In genomic region chr3:25557641-25558040, GRCh38 we compare ENCODE assay signal across 12 cellular contexts.
"Had no signal": no experiment of that assay in that cellular context is flagged by ENCODE, and none has a peak within 500 bp of the region (broad histone marks: within the 10 kb centered on the region; RNA-seq: fewer than 3 reads in every experiment).

No MANE protein-coding gene starts in this region.

- H3K4me3 ChIP-seq: mucosa of descending colon had no signal

- DNase-seq: activated effector memory CD4-positive, alpha-beta T cell treated with Interleukin-2 at 50 U/mL for 16 hours; amniotic stem cell; central memory CD4-positive, alpha-beta T cell; effector memory CD8-positive, alpha-beta T cell; hypothalamus; natural killer cell; stimulated activated naive CD4-positive, alpha-beta T cell; T-helper 17 cell had no signal

- ATAC-seq: activated CD4-positive, CD25-positive, alpha-beta regulatory T cell treated with anti-CD3 and anti-CD28 coated beads, Interleukin-2, amount 50 U/mL, for 24 hours; activated naive CD4-positive, alpha-beta T cell treated with anti-CD3 and anti-CD28 coated beads, Interleukin-2, amount 50 U/mL, for 72 hours; effector memory CD8-positive, alpha-beta T cell; mucosa of descending colon; natural killer cell; T-helper 17 cell had no signal

- H3K27ac ChIP-seq: epithelial cell of prostate had no signal

- H3K9me3 ChIP-seq: mucosa of descending colon had no signal
